17 cellular contexts compared by ENCODE assay signal in the genomic region with DNA sequence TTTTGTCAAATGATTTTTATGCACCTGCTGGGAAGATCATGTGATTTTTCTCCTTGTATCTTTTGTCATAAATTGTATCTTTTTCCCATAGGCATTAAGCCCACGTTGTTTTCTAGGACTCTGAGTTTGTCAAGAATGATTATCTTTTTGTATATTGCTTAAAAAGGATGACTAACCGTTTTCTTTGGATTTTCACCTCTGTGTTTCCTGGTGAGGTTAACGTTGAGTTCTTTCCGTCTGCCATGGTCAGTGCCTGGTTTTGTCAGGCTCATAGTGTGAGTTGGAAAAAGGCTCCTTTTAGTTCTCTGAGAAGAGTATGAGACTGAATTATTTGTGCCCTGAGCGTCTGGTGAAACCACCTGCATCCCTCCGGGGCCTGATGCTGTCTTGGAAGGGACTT. TPM values are rescaled to one million over a fixed set of nuclear protein-coding genes. Genes with fewer than 3 reads are reported as not detected.
DNase-seq lines count a peak whose midpoint lies in the region; ATAC-seq and TF ChIP-seq lines count a peak whose summit lies in the region.
"Had no signal": no experiment of that assay in that cellular context is flagged by ENCODE, and none has a peak within 500 bp of the region (broad histone marks: within the 10 kb centered on the region; RNA-seq: fewer than 3 reads in every experiment).

No MANE protein-coding gene starts in this region.

- no peaks in the 10 kb centered on the region for H3K9me3 ChIP-seq in CD4-positive, CD25-positive, alpha-beta regulatory T cell (ENCODE audit: control insufficient read depth in 2 of 2, low read length in 2 of 2)
- H3K9me3 ChIP-seq in Panc1 (ENCODE audit: control insufficient read depth, insufficient read depth, low read depth, low read length) (no peaks in the 10 kb centered on the region), body of pancreas (no peaks in the 10 kb centered on the region)
- no peaks in the 10 kb centered on the region for H3K9me3 ChIP-seq in CD4-positive, alpha-beta memory T cell (ENCODE audit: control insufficient read depth in 1 of 2, low read length in 2 of 2)

- TSS peak; percentile 61 for BruUV-seq in Panc1 (replicated peaks; lab: Mats Ljungman, UMichigan)

- no peak for DNase-seq in CD4-positive, CD25-positive, alpha-beta regulatory T cell
- no peak for DNase-seq in Panc1 (ENCODE audit: low read depth, low spot score)
- DNase-seq in choroid plexus epithelial cell (ENCODE audit: low read depth), result peak; percentile 32
- DNase-seq in body of pancreas, result no peak
- DNase-seq in CD4-positive, alpha-beta memory T cell, result no peak
- no peak for DNase-seq in activated CD4-positive, alpha-beta T cell treated with anti-CD3 and anti-CD28 coated beads, Interleukin-2, amount 50 U/mL, for 4 hours
- DNase-seq: CD8-positive, alpha-beta T cell; DND-41; HFFc6; MM.1S; NCI-H2029 treated with DMSO at 0.1 percent for 48 hours; NCI-H524 had no signal

- H3K36me3 Mint-ChIP-seq in CD4-positive, CD25-positive, alpha-beta regulatory T cell, result peaks cover 17% of the 10 kb centered on the region
- peaks cover 48% of the 10 kb centered on the region for H3K36me3 Mint-ChIP-seq in nephron (ENCODE audit: low read depth)
- H3K36me3 Mint-ChIP-seq in CD4-positive, alpha-beta memory T cell, result peaks cover 6 to 16% of the 10 kb centered on the region in 2 donors

- 67 to 82% methylated on average over 6 of the region's 6 CpGs for WGBS in body of pancreas, 2 donors

- CTCF ChIA-PET in Panc1 (lab: Charles Lee), result no interaction called here
- CTCF ChIA-PET in CD4-positive, alpha-beta memory T cell (lab: Charles Lee; ENCODE audit: partially characterized antibody), result no interaction called here

- ATAC-seq in CD4-positive, CD25-positive, alpha-beta regulatory T cell (ENCODE audit: low read depth in 2 of 2), result no peak
- ATAC-seq in Panc1 (no peak), GM19023 (IDR thresholded peaks at IDR 0.05; ENCODE audit: unreplicated experiment) (no peak), body of pancreas (no peak)
- ATAC-seq: CD8-positive, alpha-beta T cell had no signal

- in situ Hi-C loops in Panc1 (cut with HindIII; ENCODE audit: low pct_unique_long_range_greater_than_20kb, low sequenced_read_pairs), result no loop called here

- POLR2A ChIA-PET in Panc1 (lab: Charles Lee), result no interaction called here
- POLR2A ChIA-PET in CD4-positive, alpha-beta memory T cell (lab: Charles Lee; ENCODE audit: partially characterized antibody), result interaction anchor here (0.7 kb wide), 1 partner anchor 27 kb away, joined by 3 read pairs; no protein-coding TSS in a partner anchor

- no peaks in the 10 kb centered on the region for H3K4me1 ChIP-seq in CD4-positive, CD25-positive, alpha-beta regulatory T cell (ENCODE audit: control insufficient read depth, insufficient read depth, low read length, poor library complexity, severe bottlenecking)
- H3K4me1 ChIP-seq in Panc1 (ENCODE audit: control insufficient read depth, insufficient read depth, low read length) (peaks cover 7% of the 10 kb centered on the region; the same call in 1 of the 2 replicates), body of pancreas (no peaks in the 10 kb centered on the region)
- no peaks in the 10 kb centered on the region for H3K4me1 ChIP-seq in CD4-positive, alpha-beta memory T cell (ENCODE audit: insufficient read depth, low read length)

- TF ChIP-seq CTCF in Panc1 (IDR thresholded peaks at IDR 0.05) (no peak), choroid plexus epithelial cell (conservative IDR thresholded peaks at IDR 0.05; ENCODE audit: low read depth, low read length) (no peak), nephron (IDR thresholded peaks at IDR 0.05; ENCODE audit: unreplicated experiment in 3 of 3) (no peak), body of pancreas (IDR thresholded peaks at IDR 0.05) (no peak)

- H3K4me1 Mint-ChIP-seq in CD4-positive, CD25-positive, alpha-beta regulatory T cell, result peaks cover 0 to 15% (median 2%) of the 10 kb centered on the region in 4 donors
- H3K4me1 Mint-ChIP-seq in nephron, result peaks cover 53% of the 10 kb centered on the region
- H3K4me1 Mint-ChIP-seq in CD4-positive, alpha-beta memory T cell, result peaks cover 4 to 21% (median 14%) of the 10 kb centered on the region in 4 donors

- peak overlapping the region in 2 of 3 donors; percentile 18 to 38 for H3K27ac Mint-ChIP-seq in CD4-positive, CD25-positive, alpha-beta regulatory T cell
- H3K27ac Mint-ChIP-seq in nephron, result peak overlapping the region; percentile 27 to 70 (median 28)
- H3K27ac Mint-ChIP-seq in CD4-positive, alpha-beta memory T cell, result peak overlapping the region in 1 of 7 donors; percentile 79
- H3K27ac Mint-ChIP-seq: B cell; CD8-positive, alpha-beta T cell; HFFc6 had no signal

- H3K4me3 ChIP-seq in CD4-positive, CD25-positive, alpha-beta regulatory T cell (ENCODE audit: low read depth, low read length), result no peak overlapping the region
- H3K4me3 ChIP-seq in Panc1 (ENCODE audit: low read depth in 2 of 2, low read length in 2 of 2) (no peak overlapping the region), choroid plexus epithelial cell (ENCODE audit: low read depth, low read length) (no peak overlapping the region), body of pancreas (no peak overlapping the region)
- no peak overlapping the region for H3K4me3 ChIP-seq in CD4-positive, alpha-beta memory T cell (ENCODE audit: low read length in 2 of 2)

- TF ChIP-seq POLR2A in body of pancreas (IDR thresholded peaks at IDR 0.05), result no peak

- H3K9me3 Mint-ChIP-seq in CD4-positive, CD25-positive, alpha-beta regulatory T cell, result peaks cover 0 to 2% (median 0%) of the 10 kb centered on the region in 7 donors
- H3K9me3 Mint-ChIP-seq in nephron, result no peaks in the 10 kb centered on the region
- peaks cover 0 to 2% (median 0%) of the 10 kb centered on the region in 8 donors for H3K9me3 Mint-ChIP-seq in CD4-positive, alpha-beta memory T cell
- H3K9me3 Mint-ChIP-seq: CD8-positive, alpha-beta T cell had no signal

- intact Hi-C loops in Panc1 (cut with micrococcal nuclease; ENCODE audit: unreplicated experiment), result no loop called here
- intact Hi-C loops in body of pancreas (cut with DNase I), result no loop called here
- intact Hi-C loops in CD4-positive, alpha-beta memory T cell (cut with micrococcal nuclease), result no loop called here

- no peaks in the 10 kb centered on the region for H3K27me3 Mint-ChIP-seq in CD4-positive, CD25-positive, alpha-beta regulatory T cell
- no peaks in the 10 kb centered on the region for H3K27me3 Mint-ChIP-seq in nephron (ENCODE audit: low read depth)
- no peaks in the 10 kb centered on the region for H3K27me3 Mint-ChIP-seq in CD4-positive, alpha-beta memory T cell
- H3K27me3 Mint-ChIP-seq: B cell had no signal

- H3K27ac ChIP-seq in CD4-positive, CD25-positive, alpha-beta regulatory T cell (ENCODE audit: insufficient read depth, low read length, poor library complexity, severe bottlenecking), result no peak overlapping the region
- H3K27ac ChIP-seq in Panc1 (ENCODE audit: low read length), result no peak overlapping the region
- H3K27ac ChIP-seq in body of pancreas, result no peak overlapping the region
- H3K27ac ChIP-seq in CD4-positive, alpha-beta memory T cell (ENCODE audit: low read depth, low read length), result no peak overlapping the region

- H3K4me3 Mint-ChIP-seq in CD4-positive, CD25-positive, alpha-beta regulatory T cell, result no peak overlapping the region
- no peak overlapping the region for H3K4me3 Mint-ChIP-seq in nephron
- H3K4me3 Mint-ChIP-seq in CD4-positive, alpha-beta memory T cell, result no peak overlapping the region
- H3K4me3 Mint-ChIP-seq: B cell; CD8-positive, alpha-beta T cell; HFFc6 had no signal

- H3K36me3 ChIP-seq in CD4-positive, CD25-positive, alpha-beta regulatory T cell (ENCODE audit: control insufficient read depth, insufficient read depth, low read length), result peaks cover 8% of the 10 kb centered on the region
- no peaks in the 10 kb centered on the region for H3K36me3 ChIP-seq in Panc1 (ENCODE audit: control insufficient read depth, insufficient read depth, low read length)
- no peaks in the 10 kb centered on the region for H3K36me3 ChIP-seq in body of pancreas (replicated peaks in 1 of 2; ENCODE audit: insufficient read depth in 1 of 2, low read depth in 2 of 2)
- peaks cover 3% of the 10 kb centered on the region for H3K36me3 ChIP-seq in CD4-positive, alpha-beta memory T cell (ENCODE audit: insufficient read depth, low read length)

- no peaks in the 10 kb centered on the region for H3K27me3 ChIP-seq in CD4-positive, CD25-positive, alpha-beta regulatory T cell (ENCODE audit: control insufficient read depth, insufficient read depth, low read length)
- no peaks in the 10 kb centered on the region for H3K27me3 ChIP-seq in Panc1 (ENCODE audit: control insufficient read depth, insufficient read depth, low read length)
- no peaks in the 10 kb centered on the region for H3K27me3 ChIP-seq in body of pancreas
- H3K27me3 ChIP-seq in CD4-positive, alpha-beta memory T cell (ENCODE audit: insufficient read depth, low read length), result no peaks in the 10 kb centered on the region

RNA-seq across cellular contexts. Expression of a gene that starts 21.9 kb away (rescaled TPM):
- 71.8 TPM for total RNA-seq in CD4-positive, CD25-positive, alpha-beta regulatory T cell
- 1 to 10 TPM; 3.2 to 6.1 (median 4.6) TPM for polyA plus RNA-seq in CD4-positive, CD25-positive, alpha-beta regulatory T cell
- 44.6 TPM for total RNA-seq in Panc1 (2021; ENCODE audit: unreplicated experiment)
- 65.6 TPM for polyA plus RNA-seq in Panc1 (2012; ENCODE audit: insufficient read length)
- total RNA-seq in body of pancreas, result 10 to 100 TPM; 16.8 to 31.1 TPM
- 10 to 100 TPM; 66.1 to 73.8 TPM for total RNA-seq in CD4-positive, alpha-beta memory T cell
- 1 to 10 TPM; 2.9 to 5.0 TPM for polyA plus RNA-seq in CD4-positive, alpha-beta memory T cell

RNA-seq across cellular contexts. Expression of a gene that starts 38.6 kb away (rescaled TPM):
- total RNA-seq in CD4-positive, CD25-positive, alpha-beta regulatory T cell, result 2.6 TPM
- polyA plus RNA-seq in CD4-positive, CD25-positive, alpha-beta regulatory T cell, result under 1 TPM; 0.32 to 0.84 (median 0.59) TPM
- total RNA-seq in Panc1 (2021; ENCODE audit: unreplicated experiment) (0.62 TPM), body of pancreas (1 to 10 TPM; 8.0 to 8.2 TPM)
- 0.59 TPM for polyA plus RNA-seq in Panc1 (2012; ENCODE audit: insufficient read length)
- 1 to 10 TPM; 1.0 to 1.7 TPM for total RNA-seq in CD4-positive, alpha-beta memory T cell
- polyA plus RNA-seq in CD4-positive, alpha-beta memory T cell, result not detected
- total RNA-seq: H4, RPMI7951 had no signal

RNA-seq across cellular contexts. Expression of a gene that starts 53.2 kb away (rescaled TPM):
- total RNA-seq in CD4-positive, CD25-positive, alpha-beta regulatory T cell, result 13.9 TPM
- polyA plus RNA-seq in CD4-positive, CD25-positive, alpha-beta regulatory T cell, result 1 to 10 TPM; 3.3 to 4.8 (median 4.6) TPM
- total RNA-seq in Panc1 (2021; ENCODE audit: unreplicated experiment) (12.0 TPM), body of pancreas (1 to 10 TPM; 3.0 to 6.0 TPM)
- polyA plus RNA-seq in Panc1 (2012; ENCODE audit: insufficient read length), result 14.5 TPM
- total RNA-seq in CD4-positive, alpha-beta memory T cell, result 10 to 100 TPM; 12.1 to 15.4 TPM
- polyA plus RNA-seq in CD4-positive, alpha-beta memory T cell, result 1 to 10 TPM; 2.1 to 3.2 TPM

RNA-seq across cellular contexts. Expression of a gene that starts 53.5 kb away (rescaled TPM):
- 123 TPM for total RNA-seq in CD4-positive, CD25-positive, alpha-beta regulatory T cell
- polyA plus RNA-seq in CD4-positive, CD25-positive, alpha-beta regulatory T cell, result 100 to 1,000 TPM; 386 to 442 (median 418) TPM
- 257 TPM for total RNA-seq in Panc1 (2021; ENCODE audit: unreplicated experiment)
- polyA plus RNA-seq in Panc1 (2012; ENCODE audit: insufficient read length), result 535 TPM
- total RNA-seq in body of pancreas, result 10 to 100 TPM; 20.2 to 37.9 TPM
- total RNA-seq in CD4-positive, alpha-beta memory T cell, result 100 to 1,000 TPM; 137 to 152 TPM
- 100 to 1,000 TPM; 419 to 542 TPM for polyA plus RNA-seq in CD4-positive, alpha-beta memory T cell
